In genomic region chr2:176096243-176096985, GRCh38 we compare ENCODE assay signal across 9 cellular contexts. TPM values are rescaled to one million over a fixed set of nuclear protein-coding genes. Genes with fewer than 3 reads are reported as not detected.
DNase-seq lines count a peak whose midpoint lies in the region; ATAC-seq and TF ChIP-seq lines count a peak whose summit lies in the region.
"Had no signal": no experiment of that assay in that cellular context is flagged by ENCODE, and none has a peak within 500 bp of the region (broad histone marks: within the 10 kb centered on the region; RNA-seq: fewer than 3 reads in every experiment).

No MANE protein-coding gene starts in this region.

- no peak overlapping the region for H3K27ac Mint-ChIP-seq in CD8-positive, alpha-beta T cell
- H3K27ac Mint-ChIP-seq in natural killer cell, result no peak overlapping the region

- TF ChIP-seq POLR2A in uterus (IDR thresholded peaks at IDR 0.05), result no peak

- POLR2A ChIA-PET in CD8-positive, alpha-beta T cell (lab: Charles Lee), result interaction anchor here (1.9 kb wide), 1 partner anchor 406 kb away, joined by 7 read pairs; no protein-coding TSS in a partner anchor

- no peak overlapping the region for H3K27ac ChIP-seq in CD8-positive, alpha-beta T cell (ENCODE audit: low read depth, low read length)
- H3K27ac ChIP-seq in KOPT-K1 (ENCODE audit: low read depth, low read length, poor library complexity, severe bottlenecking), result peak overlapping the region; percentile 10
- no peak overlapping the region for H3K27ac ChIP-seq in uterus

- H3K4me1 ChIP-seq in CD8-positive, alpha-beta T cell (ENCODE audit: insufficient read depth, low read length), result peaks cover 27% of the 10 kb centered on the region
- H3K4me1 ChIP-seq in uterus, result peaks cover 0 to 28% of the 10 kb centered on the region in 2 donors

- no peak for ATAC-seq in CD8-positive, alpha-beta T cell
- peak in 2 of 3 donors; percentile 29 to 34 for ATAC-seq in natural killer cell

- peaks cover 85% of the 10 kb centered on the region for H3K27me3 ChIP-seq in CD8-positive, alpha-beta T cell (ENCODE audit: insufficient read depth, low read length)
- H3K27me3 ChIP-seq in uterus, result peaks cover 61 to 85% of the 10 kb centered on the region in 2 donors

- H3K36me3 Mint-ChIP-seq in CD8-positive, alpha-beta T cell, result no peaks in the 10 kb centered on the region
- peaks cover 6% of the 10 kb centered on the region for H3K36me3 Mint-ChIP-seq in natural killer cell

- peak overlapping the region; percentile 38 for H3K4me3 ChIP-seq in CD8-positive, alpha-beta T cell (ENCODE audit: low read depth, low read length)
- H3K4me3 ChIP-seq in astrocyte of the spinal cord (ENCODE audit: low read depth, low read length), result no peak overlapping the region
- H3K4me3 ChIP-seq in uterus, result no peak overlapping the region

- H3K4me3 Mint-ChIP-seq in CD8-positive, alpha-beta T cell, result peak overlapping the region; percentile 71
- H3K4me3 Mint-ChIP-seq in natural killer cell, result peak overlapping the region; percentile 84

- no peak for DNase-seq in CD8-positive, alpha-beta T cell
- DNase-seq in astrocyte of the spinal cord (ENCODE audit: low read depth, low spot score) (peak; percentile 40), natural killer cell (no peak), GM13976 (ENCODE audit: low spot score) (no peak), uterus (no peak), AG08396 (ENCODE audit: low spot score) (no peak), NCI-H1930 (lab: John Stamatoyannopoulos, UW) (no peak)

- intact Hi-C loops in CD8-positive, alpha-beta T cell (cut with DNase I, micrococcal nuclease), result loop anchor here (5.0 to 10.0 kb wide), 4 partner anchors 729 to 1399 kb away; no protein-coding TSS in a partner anchor
- intact Hi-C loops in natural killer cell (cut with micrococcal nuclease), result loop anchor here (5.0 kb wide), 1 partner anchor 844 kb away; no protein-coding TSS in a partner anchor
- intact Hi-C loops in uterus (cut with DNase I; ENCODE audit: low total_unique reads), result no loop called here

- no peaks in the 10 kb centered on the region for H3K36me3 ChIP-seq in CD8-positive, alpha-beta T cell (ENCODE audit: insufficient read depth, low read length)
- H3K36me3 ChIP-seq in KOPT-K1 (ENCODE audit: insufficient read depth, low read length), result no peaks in the 10 kb centered on the region
- H3K36me3 ChIP-seq in uterus, result no peaks in the 10 kb centered on the region

- TF ChIP-seq CTCF in CD8-positive, alpha-beta T cell (IDR thresholded peaks at IDR 0.05), result no peak
- TF ChIP-seq CTCF in astrocyte of the spinal cord (IDR thresholded peaks at IDR 0.05; ENCODE audit: low read depth, low read length) (no peak), natural killer cell (IDR thresholded peaks at IDR 0.05) (no peak), GM13976 (IDR thresholded peaks at IDR 0.05; ENCODE audit: borderline replicate concordance, control extremely low read depth, extremely low read depth, insufficient read depth, missing control alignments) (no peak), uterus (IDR thresholded peaks at IDR 0.05) (no peak)

- H3K9me3 ChIP-seq in CD8-positive, alpha-beta T cell (ENCODE audit: low read length), result peaks cover 3% of the 10 kb centered on the region
- H3K9me3 ChIP-seq in KOPT-K1 (ENCODE audit: insufficient read depth, low read length, poor library complexity, severe bottlenecking), result no peaks in the 10 kb centered on the region
- H3K9me3 ChIP-seq in uterus, result no peaks in the 10 kb centered on the region

- peaks cover 82% of the 10 kb centered on the region for H3K27me3 Mint-ChIP-seq in CD8-positive, alpha-beta T cell (ENCODE audit: low read depth)
- peaks cover 72 to 73% of the 10 kb centered on the region in 2 donors for H3K27me3 Mint-ChIP-seq in natural killer cell (ENCODE audit: low read depth in 2 of 2)

- H3K4me1 Mint-ChIP-seq in CD8-positive, alpha-beta T cell (ENCODE audit: low read depth), result peaks cover 32% of the 10 kb centered on the region
- peaks cover 18 to 34% of the 10 kb centered on the region in 2 donors for H3K4me1 Mint-ChIP-seq in natural killer cell

- in situ Hi-C loops in astrocyte of the spinal cord (cut with HindIII; ENCODE audit: low sequenced_read_pairs), result no loop called here
- in situ Hi-C loops in GM13976 (cut with MboI; ENCODE audit: low sequenced_read_pairs, unreplicated experiment), result loop anchor here (25.0 kb wide), 1 partner anchor 734 kb away; no protein-coding TSS in a partner anchor

- CTCF ChIA-PET in CD8-positive, alpha-beta T cell (lab: Charles Lee), result interaction anchor here (0.6 to 5.0 kb wide), 12 partner anchors 11 to 1397 kb away, joined by 3 to 87 read pairs (median 4); partner anchors contain the start of gene EVX2

- H3K9me3 Mint-ChIP-seq in CD8-positive, alpha-beta T cell, result peaks cover 10% of the 10 kb centered on the region
- no peaks in the 10 kb centered on the region for H3K9me3 Mint-ChIP-seq in natural killer cell

RNA-seq across cellular contexts. Expression of gene HOXD12, which starts 3.2 kb away (rescaled TPM):
- total RNA-seq in CD8-positive, alpha-beta T cell, result not detected
- total RNA-seq in natural killer cell, result not detected
- under 1 TPM in 1 of 4 donors, not detected in 3; 0.76 TPM for total RNA-seq in uterus
- total RNA-seq: omental fat pad had no signal

RNA-seq across cellular contexts. Expression of gene HOXD13, which starts 3.9 kb away (rescaled TPM):
- not detected for total RNA-seq in CD8-positive, alpha-beta T cell
- total RNA-seq in natural killer cell (not detected), uterus (1 to 10 TPM in 1 of 4 donors, not detected in 3; 4.9 TPM)
- total RNA-seq: omental fat pad had no signal

RNA-seq across cellular contexts. Expression of gene HOXD11, which starts 10.7 kb away (rescaled TPM):
- total RNA-seq in CD8-positive, alpha-beta T cell, result not detected
- total RNA-seq in natural killer cell, result not detected
- total RNA-seq in uterus, result 10 to 100 TPM in 1 of 4 donors, 1 to 10 TPM in 1, under 1 TPM in 1, not detected in 1; 0.88 to 34.6 (median 8.6) TPM
- total RNA-seq: omental fat pad had no signal

RNA-seq across cellular contexts. Expression of gene EVX2, which starts 12.7 kb away (rescaled TPM):
- not detected for total RNA-seq in CD8-positive, alpha-beta T cell
- not detected for total RNA-seq in natural killer cell
- total RNA-seq in uterus, result under 1 TPM in 1 of 4 donors, not detected in 3; 0.28 TPM
- total RNA-seq: omental fat pad had no signal

RNA-seq across cellular contexts. Expression of gene HOXD10, which starts 20.2 kb away (rescaled TPM):
- total RNA-seq in CD8-positive, alpha-beta T cell, result not detected
- total RNA-seq in natural killer cell, result not detected
- total RNA-seq in uterus, result 10 to 100 TPM in 3 of 4 donors, 1 to 10 TPM in 1; 6.8 to 81.0 (median 53.6) TPM
